21 cellular contexts compared by ENCODE assay signal in the genomic region with DNA sequence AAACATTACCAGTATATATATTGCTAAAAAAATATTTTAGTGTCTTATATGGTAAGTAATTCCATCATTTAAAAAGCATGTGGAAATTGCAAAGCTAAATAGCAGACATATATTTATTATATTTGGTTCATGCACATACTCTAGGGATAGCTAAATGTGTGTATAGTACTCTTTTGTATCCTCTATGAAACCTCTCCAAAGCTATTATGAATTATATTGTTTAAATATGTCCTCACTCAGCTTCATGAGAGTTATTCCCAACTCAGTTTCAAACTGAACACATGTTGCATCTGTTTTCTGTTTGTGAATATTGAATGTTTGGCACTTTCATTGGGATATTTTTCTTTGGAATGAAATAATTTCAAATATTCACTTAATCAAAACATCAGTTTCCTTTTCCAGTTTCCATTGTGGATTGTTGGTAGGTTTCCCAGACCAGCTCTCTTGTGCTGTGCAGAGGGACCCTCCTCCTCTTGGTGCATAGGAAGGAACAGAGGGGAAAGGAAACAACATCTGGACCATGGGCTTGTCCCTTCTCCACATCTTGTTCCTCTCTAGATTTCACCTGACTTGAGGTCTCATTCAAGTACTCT. TPM values are rescaled to one million over a fixed set of nuclear protein-coding genes. Genes with fewer than 3 reads are reported as not detected.
DNase-seq lines count a peak whose midpoint lies in the region; ATAC-seq, FAIRE-seq and TF ChIP-seq lines count a peak whose summit lies in the region.
"Had no signal": no experiment of that assay in that cellular context is flagged by ENCODE, and none has a peak within 500 bp of the region (broad histone marks: within the 10 kb centered on the region; RNA-seq: fewer than 3 reads in every experiment).

No MANE protein-coding gene starts in this region.

- ATAC-seq in Right ventricle myocardium superior (ENCODE audit: poor library complexity) (peak; percentile 52), K562 (no peak), pancreas (no peak), HG02759 (IDR thresholded peaks at IDR 0.05; ENCODE audit: unreplicated experiment) (no peak)

- no peak for TF ChIP-seq CTCF in right atrium auricular region (IDR thresholded peaks at IDR 0.05)
- TF ChIP-seq CTCF in K562 (IDR thresholded peaks at IDR 0.05 in 2 of 3, conservative IDR thresholded peaks at IDR 0.05 in 1 of 3; ENCODE audit: insufficient read depth in 2 of 3, low read depth in 1 of 3, low read length in 3 of 3): no peak
- TF ChIP-seq CTCF in fibroblast of the aortic adventitia (IDR thresholded peaks at IDR 0.05; ENCODE audit: insufficient read depth, low read length): no peak
- TF ChIP-seq CTCF in pancreas (IDR thresholded peaks at IDR 0.05): no peak

- POLR2A ChIA-PET in K562 (lab: Yijun Ruan, JAX): no interaction called here

- TF ChIP-seq RAD21 in K562 (CRISPR knock-in tag; conservative IDR thresholded peaks at IDR 0.05 in 1 of 2, IDR thresholded peaks at IDR 0.05 in 1 of 2): no peak

- DNase-seq in Right ventricle myocardium superior (no peak), right atrium auricular region (ENCODE audit: low spot score) (no peak), K562 (ENCODE audit: extremely low read depth in 1 of 4, low spot score in 3 of 4) (no peak), fibroblast of the aortic adventitia (ENCODE audit: low read depth) (peak; percentile 57), pancreas (no peak), SJCRH30 (no peak), epidermal melanocyte (ENCODE audit: insufficient read length, low spot score) (no peak)
- DNase-seq: BE2C; Caco-2; CD4-positive, alpha-beta T cell; GDM1; GOT3; NCI-H1436; NCI-H1930; NCI-H226; NCI-H524; NCI-H82; SIG-M5 had no signal

- H3K9me1 ChIP-seq in K562 (ENCODE audit: control insufficient read depth, insufficient read depth, low read length): no peaks in the 10 kb centered on the region

- CTCF ChIA-PET in K562 (lab: Yijun Ruan, JAX; ENCODE audit: low intra/inter-chr PET ratio): no interaction called here

- FAIRE-seq in K562 (lab: Jason Lieb, UNC) (no peak), pancreas (lab: Jason Lieb, UNC) (peak; percentile 45)
- FAIRE-seq: GM19239 had no signal

- no peak for TF ChIP-seq EP300 in K562 (IDR thresholded peaks at IDR 0.05; ENCODE audit: low read length)

- no peak overlapping the region for H3K9ac ChIP-seq in K562 (ENCODE audit: insufficient read depth in 1 of 2, low read depth in 2 of 2, low read length in 2 of 2)

- in situ Hi-C loops in K562 (cut with MboI): loop anchor here (25.0 kb wide), 2 partner anchors 1037 to 1737 kb away; no protein-coding TSS in a partner anchor

- TF ChIP-seq POLR2A in K562 (conservative IDR thresholded peaks at IDR 0.05): no peak

- intact Hi-C loops in Right ventricle myocardium superior (cut with DNase I) (no loop called here), K562 (cut with micrococcal nuclease) (no loop called here), pancreas (cut with DNase I) (no loop called here)

- H3K27ac ChIP-seq in right atrium auricular region (no peak overlapping the region), K562 (ENCODE audit: extremely low read depth, low read depth, low read length) (no peak overlapping the region), pancreas (no peak overlapping the region), SJCRH30 (no peak overlapping the region)
- H3K27ac ChIP-seq: 22Rv1 had no signal

- no peak overlapping the region for H3K4me2 ChIP-seq in K562 (ENCODE audit: insufficient read depth, low read length)

- H3K9me3 ChIP-seq in right atrium auricular region: peaks cover 2 to 5% of the 10 kb centered on the region in 2 donors
- H3K9me3 ChIP-seq in K562 (replicated peaks; ENCODE audit: control insufficient read depth, insufficient read depth, low read depth, low read length): no peaks in the 10 kb centered on the region
- H3K9me3 ChIP-seq in pancreas: no peaks in the 10 kb centered on the region
- no peaks in the 10 kb centered on the region for H3K9me3 ChIP-seq in SJCRH30 (replicated peaks)
- H3K9me3 ChIP-seq: BE2C, Caco-2 had no signal

- H3K27me3 ChIP-seq in right atrium auricular region (no peaks in the 10 kb centered on the region), K562 (ENCODE audit: control insufficient read depth in 2 of 2, insufficient read depth in 2 of 2, low read length in 2 of 2) (no peaks in the 10 kb centered on the region), pancreas (no peaks in the 10 kb centered on the region), SJCRH30 (no peaks in the 10 kb centered on the region)
- H3K27me3 ChIP-seq: BE2C had no signal

- H3K4me1 ChIP-seq in right atrium auricular region (peaks cover 0 to 5% of the 10 kb centered on the region in 2 donors), K562 (replicated peaks in 1 of 2; ENCODE audit: control insufficient read depth in 2 of 2, insufficient read depth in 2 of 2, low read length in 2 of 2) (peaks cover 0 to 20% of the 10 kb centered on the region in 2 experiments; a peak in 4 of 5 replicates), pancreas (no peaks in the 10 kb centered on the region), SJCRH30 (no peaks in the 10 kb centered on the region)
- H3K4me1 ChIP-seq: Caco-2 had no signal

- peak overlapping the region; percentile 66 for H2AFZ ChIP-seq in K562 (ENCODE audit: low read depth, low read length)

- H3K4me3 ChIP-seq in right atrium auricular region: no peak overlapping the region
- H3K4me3 ChIP-seq in K562: no peak overlapping the region
- H3K4me3 ChIP-seq in fibroblast of the aortic adventitia (ENCODE audit: low read depth, low read length): no peak overlapping the region
- no peak overlapping the region for H3K4me3 ChIP-seq in pancreas
- H3K4me3 ChIP-seq in SJCRH30: no peak overlapping the region

- H3K79me2 ChIP-seq in K562 (ENCODE audit: control insufficient read depth, insufficient read depth, low read length): no peaks in the 10 kb centered on the region

- H4K20me1 ChIP-seq in K562 (replicated peaks; ENCODE audit: control insufficient read depth, insufficient read depth, low read length): no peaks in the 10 kb centered on the region

- H3K36me3 ChIP-seq in right atrium auricular region: no peaks in the 10 kb centered on the region
- no peaks in the 10 kb centered on the region for H3K36me3 ChIP-seq in K562 (ENCODE audit: control insufficient read depth, insufficient read depth, low read length)
- no peaks in the 10 kb centered on the region for H3K36me3 ChIP-seq in pancreas
- no peaks in the 10 kb centered on the region for H3K36me3 ChIP-seq in SJCRH30
- H3K36me3 ChIP-seq: BE2C had no signal

- BruUV-seq in K562 (replicated peaks; lab: Mats Ljungman, UMichigan): no TSS peak

TF ChIP-seq in K562, 482 proteins besides CTCF, POLR2A, EP300 and RAD21:
- TF ChIP-seq KAT2B (IDR thresholded peaks at IDR 0.05; ENCODE audit: low read depth, low read length) (no peak), MYNN (IDR thresholded peaks at IDR 0.05) (no peak), MYNN (CRISPR knock-in tag; IDR thresholded peaks at IDR 0.05) (no peak), ARNT (IDR thresholded peaks at IDR 0.05) (no peak), SOX6 (IDR thresholded peaks at IDR 0.05) (no peak), KLF6 (CRISPR knock-in tag; IDR thresholded peaks at IDR 0.05; ENCODE audit: borderline replicate concordance) (no peak), ESRRA (IDR thresholded peaks at IDR 0.05; ENCODE audit: borderline replicate concordance, low read depth) (no peak)

RNA-seq across cellular contexts. Expression of a gene that starts 46.7 kb away (rescaled TPM):
- total RNA-seq in Right ventricle myocardium superior (41.0 TPM), right atrium auricular region (10 to 100 TPM; 25.6 to 32.4 TPM), K562 (2014; rRNA removed) (75.5 and 85.0 TPM in 2 replicates), K562 (2014; rRNA removed; fragmentation: Illumina TruSeq; extraction: Trizol) (151 and 174 TPM in 2 replicates), K562 (2015; rRNA removed; fragmentation: Illumina TruSeq; extraction: Trizol) (133 and 134 TPM in 2 replicates), K562 (2021) (154 and 161 TPM in 2 replicates), fibroblast of the aortic adventitia (ENCODE audit: low replicate concordance) (77.1 and 176 TPM in 2 replicates), pancreas (10 to 100 TPM; 26.4 to 46.5 (median 32.2) TPM)
- total RNA-seq in K562 (2011; cell fraction: chromatin; rRNA removed; ENCODE audit: low replicate concordance): 38.7 and 143 TPM in 2 replicates
- 19.2 and 24.3 TPM in 2 replicates for total RNA-seq in K562 (2011; cell fraction: nucleolus; rRNA removed)
- 54.0 and 89.6 TPM in 2 replicates for total RNA-seq in K562 (2011; cell fraction: nucleoplasm; rRNA removed)
- polyA plus RNA-seq in K562 (2011; rRNA removed) (187 and 277 TPM in 2 replicates), K562 (2014; fragmentation: Illumina TruSeq; extraction: Trizol) (185 and 186 TPM in 2 replicates), K562 (2014; fragmentation: Nextera tagmentation; extraction: Ambion mirVana) (10 to 100 TPM; 67.0 to 80.7 TPM), K562 (2014; rRNA removed) (191 and 209 TPM in 2 replicates), pancreas (10 to 100 TPM; 23.6 to 48.9 TPM)
- 81.2 and 155 TPM in 2 replicates for polyA plus RNA-seq in K562 (2011; cell fraction: cytosol; rRNA removed)
- polyA plus RNA-seq in K562 (2011; cell fraction: nucleus; rRNA removed): 38.4 and 56.3 TPM in 2 replicates
- 140 and 196 TPM in 2 replicates for polyA plus RNA-seq in K562 (2012)
- 465 and 492 TPM in 2 replicates for polyA minus RNA-seq in K562 (2011; rRNA and poly(A)+ RNA removed)
- 105 and 107 TPM in 2 replicates for polyA minus RNA-seq in K562 (2011; cell fraction: cytosol; rRNA and poly(A)+ RNA removed)
- polyA minus RNA-seq in K562 (2011; cell fraction: nucleus; rRNA and poly(A)+ RNA removed): 37.4 and 54.4 TPM in 2 replicates
- total RNA-seq in SJCRH30 (2014; rRNA removed; shearing (Covaris generic)): 331 and 358 TPM in 2 replicates
